In genomic region chr4:186685744-186686143, GRCh38 we compare ENCODE assay signal across 1 cellular context.
TF ChIP-seq lines count a peak whose summit lies in the region.

No MANE protein-coding gene starts in this region.

TF ChIP-seq in HepG2, 621 proteins besides CTCF, POLR2A, EP300 and RAD21 (continued from another document and continues in another):
- TF ChIP-seq ZGPAT (CRISPR knock-in tag; IDR thresholded peaks at IDR 0.05) (peak; percentile 44; the same call in 1 of the 2 replicates), JUND (CRISPR knock-in tag; IDR thresholded peaks at IDR 0.05) (peak; percentile 76; the same call in 1 of the 2 replicates), PRDM10 (CRISPR knock-in tag; IDR thresholded peaks at IDR 0.05; ENCODE audit: low read depth) (no peak), ZNF350 (CRISPR knock-in tag; IDR thresholded peaks at IDR 0.05; ENCODE audit: borderline replicate concordance, low read depth) (no peak), ZNF484 (CRISPR knock-in tag; IDR thresholded peaks at IDR 0.05; ENCODE audit: borderline replicate concordance, low read depth) (no peak), HES4 (CRISPR knock-in tag; IDR thresholded peaks at IDR 0.05; ENCODE audit: borderline replicate concordance) (no peak), NR2F1 (CRISPR knock-in tag; IDR thresholded peaks at IDR 0.05) (no peak), ZMYM2 (CRISPR knock-in tag; IDR thresholded peaks at IDR 0.05) (no peak), HCFC1 (IDR thresholded peaks at IDR 0.05; ENCODE audit: low read depth, low read length) (no peak), ZFP62 (CRISPR knock-in tag; IDR thresholded peaks at IDR 0.05) (no peak), POGZ (CRISPR knock-in tag; IDR thresholded peaks at IDR 0.05) (no peak), RFX1 (IDR thresholded peaks at IDR 0.05) (peak; percentile 45; the same call in 1 of the 2 replicates), SRSF9 (IDR thresholded peaks at IDR 0.05; ENCODE audit: borderline replicate concordance, insufficient read depth, low read depth, low read length, poor library complexity, severe bottlenecking) (no peak), PAF1 (CRISPR knock-in tag; IDR thresholded peaks at IDR 0.05) (no peak), GATAD1 (CRISPR knock-in tag; IDR thresholded peaks at IDR 0.05) (no peak), HIVEP1 (CRISPR knock-in tag; IDR thresholded peaks at IDR 0.05) (no peak), ZNF558 (CRISPR knock-in tag; IDR thresholded peaks at IDR 0.05; ENCODE audit: borderline replicate concordance) (no peak), ZNF343 (CRISPR knock-in tag; IDR thresholded peaks at IDR 0.05) (no peak), ISL2 (CRISPR knock-in tag; IDR thresholded peaks at IDR 0.05) (peak; percentile 55; the same call in 1 of the 2 replicates), ELF3 (CRISPR knock-in tag; IDR thresholded peaks at IDR 0.05) (peak; percentile 68), HMG20A (CRISPR knock-in tag; IDR thresholded peaks at IDR 0.05; ENCODE audit: borderline replicate concordance) (peak; percentile 76; the same call in 1 of the 2 replicates), GATA4 (IDR thresholded peaks at IDR 0.05; ENCODE audit: borderline replicate concordance, low read depth) (no peak), SOX13 (IDR thresholded peaks at IDR 0.05) (no peak), SOX13 (CRISPR knock-in tag; conservative IDR thresholded peaks at IDR 0.05 in 1 of 2, IDR thresholded peaks at IDR 0.05 in 1 of 2) (peak in 1 of 2 experiments; percentile 67; a peak in 1 of 4 replicates), TEF (CRISPR knock-in tag; IDR thresholded peaks at IDR 0.05) (no peak), ARID5B (CRISPR knock-in tag; IDR thresholded peaks at IDR 0.05) (peak; percentile 82), FOXO4 (CRISPR knock-in tag; conservative IDR thresholded peaks at IDR 0.05) (no peak), RBM39 (IDR thresholded peaks at IDR 0.05; ENCODE audit: low read depth, low read length, poor library complexity, severe bottlenecking) (no peak), JDP2 (CRISPR knock-in tag; IDR thresholded peaks at IDR 0.05; ENCODE audit: borderline replicate concordance) (no peak), ETV5 (CRISPR knock-in tag; IDR thresholded peaks at IDR 0.05; ENCODE audit: borderline replicate concordance) (peak; percentile 30; the same call in 1 of the 2 replicates), TAF15 (IDR thresholded peaks at IDR 0.05; ENCODE audit: low read depth, low read length, poor library complexity, severe bottlenecking) (no peak), WIZ (CRISPR knock-in tag; IDR thresholded peaks at IDR 0.05) (no peak), CREM (IDR thresholded peaks at IDR 0.05) (0 out of 2 replicates have a peak, but pooled peaks have one; percentile 17), CREM (CRISPR knock-in tag; IDR thresholded peaks at IDR 0.05) (no peak), ZNF770 (CRISPR knock-in tag; IDR thresholded peaks at IDR 0.05) (no peak), SNAPC2 (CRISPR knock-in tag; IDR thresholded peaks at IDR 0.05) (no peak), BRCA1 (CRISPR knock-in tag; IDR thresholded peaks at IDR 0.05) (no peak), ZNF468 (CRISPR knock-in tag; IDR thresholded peaks at IDR 0.05) (no peak), NR2F2 (IDR thresholded peaks at IDR 0.05; ENCODE audit: borderline replicate concordance, low read depth) (no peak), SPEN (CRISPR knock-in tag; IDR thresholded peaks at IDR 0.05; ENCODE audit: low read depth) (no peak), GLI4 (CRISPR knock-in tag; IDR thresholded peaks at IDR 0.05; ENCODE audit: borderline replicate concordance) (no peak), MIER3 (CRISPR knock-in tag; IDR thresholded peaks at IDR 0.05; ENCODE audit: borderline replicate concordance) (0 out of 2 replicates have a peak, but pooled peaks have one; percentile 25), DPF2 (CRISPR knock-in tag; IDR thresholded peaks at IDR 0.05; ENCODE audit: borderline replicate concordance, low read depth) (peak; percentile 50; the same call in 1 of the 2 replicates), GATAD2A (CRISPR knock-in tag; IDR thresholded peaks at IDR 0.05) (peak; percentile 50), SNRNP70 (IDR thresholded peaks at IDR 0.05; ENCODE audit: low read depth, low read length) (no peak), SMC3 (IDR thresholded peaks at IDR 0.05; ENCODE audit: low read length) (no peak), HMG20B (CRISPR knock-in tag; conservative IDR thresholded peaks at IDR 0.05) (0 out of 2 replicates have a peak, but pooled peaks have one; percentile 49), REXO4 (CRISPR knock-in tag; IDR thresholded peaks at IDR 0.05; ENCODE audit: borderline replicate concordance) (no peak), CHD4 (IDR thresholded peaks at IDR 0.05; ENCODE audit: borderline replicate concordance, low read length) (no peak), NFIB (CRISPR knock-in tag; IDR thresholded peaks at IDR 0.05; ENCODE audit: borderline replicate concordance) (no peak), CAMTA2 (CRISPR knock-in tag; IDR thresholded peaks at IDR 0.05; ENCODE audit: borderline replicate concordance) (no peak), KMT2B (CRISPR knock-in tag; IDR thresholded peaks at IDR 0.05) (no peak), MAFF (IDR thresholded peaks at IDR 0.05; ENCODE audit: low read depth, low read length) (peak; percentile 75), PRPF4 (IDR thresholded peaks at IDR 0.05; ENCODE audit: low read depth, low read length, poor library complexity, severe bottlenecking) (no peak), BORCS8-MEF2B (CRISPR knock-in tag; IDR thresholded peaks at IDR 0.05) (no peak), GLMP (CRISPR knock-in tag; IDR thresholded peaks at IDR 0.05; ENCODE audit: borderline replicate concordance) (no peak), ZNF430 (CRISPR knock-in tag; IDR thresholded peaks at IDR 0.05) (no peak), KDM2A (CRISPR knock-in tag; IDR thresholded peaks at IDR 0.05; ENCODE audit: borderline replicate concordance, low read depth) (no peak), PCBP1 (IDR thresholded peaks at IDR 0.05; ENCODE audit: borderline replicate concordance, low read depth, low read length) (no peak), BCL6 (CRISPR knock-in tag; IDR thresholded peaks at IDR 0.05) (peak; percentile 42; the same call in 1 of the 2 replicates)
- TF ChIP-seq, protein P1, sequence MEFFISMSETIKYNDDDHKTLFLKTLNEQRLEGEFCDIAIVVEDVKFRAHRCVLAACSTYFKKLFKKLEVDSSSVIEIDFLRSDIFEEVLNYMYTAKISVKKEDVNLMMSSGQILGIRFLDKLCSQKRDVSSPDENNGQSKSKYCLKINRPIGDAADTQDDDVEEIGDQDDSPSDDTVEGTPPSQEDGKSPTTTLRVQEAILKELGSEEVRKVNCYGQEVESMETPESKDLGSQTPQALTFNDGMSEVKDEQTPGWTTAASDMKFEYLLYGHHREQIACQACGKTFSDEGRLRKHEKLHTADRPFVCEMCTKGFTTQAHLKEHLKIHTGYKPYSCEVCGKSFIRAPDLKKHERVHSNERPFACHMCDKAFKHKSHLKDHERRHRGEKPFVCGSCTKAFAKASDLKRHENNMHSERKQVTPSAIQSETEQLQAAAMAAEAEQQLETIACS (CRISPR knock-in tag; IDR thresholded peaks at IDR 0.05), result no peak
